ENCODE assay signal across 27 cellular contexts in the genomic region with DNA sequence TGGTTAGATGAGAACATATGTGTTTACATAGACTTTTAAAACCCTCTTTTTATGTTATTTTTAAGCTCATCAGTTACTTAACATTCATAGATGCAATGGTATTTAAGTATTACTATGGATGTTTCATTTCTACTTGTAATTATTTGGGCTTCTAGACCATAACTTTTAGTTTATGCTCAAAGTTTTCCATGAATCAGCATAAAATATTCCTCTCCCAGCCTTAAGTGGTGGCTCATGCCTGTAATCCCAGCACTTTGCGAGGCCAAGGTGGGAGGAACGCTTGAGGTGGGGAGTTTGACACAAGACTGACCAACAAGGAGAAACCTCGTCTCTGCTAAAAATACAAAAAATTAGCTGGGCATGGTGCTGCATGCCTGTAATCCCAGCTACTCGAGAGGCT.
"Had no signal": no experiment of that assay in that cellular context is flagged by ENCODE, and none has a peak within 500 bp of the region (broad histone marks: within the 10 kb centered on the region; RNA-seq: fewer than 3 reads in every experiment).

No MANE protein-coding gene starts in this region.

- H3K4me1 ChIP-seq: stomach, suprapubic skin, testis, thyroid gland, tibial artery, tibial nerve, transverse colon, upper lobe of left lung, upper lobe of right lung, uterus, vagina had no signal

- FAIRE-seq: urothelium cell line had no signal

- H3K4me3 ChIP-seq: stomach, suprapubic skin, testis, thoracic aorta, thyroid gland, tibial artery, tibial nerve, transverse colon, upper lobe of left lung, upper lobe of right lung, uterus, vagina had no signal

- DNase-seq: stimulated activated CD4-positive, alpha-beta T cell treated with anti-CD3 and anti-CD28 coated beads, Interleukin-2, amount 100 ng/mL, for 48 hours; stimulated activated CD4-positive, alpha-beta T cell treated with anti-CD3 and anti-CD28 coated beads, Interleukin-4, amount 100 ng/mL, for 1 hour; stimulated activated CD4-positive, alpha-beta T cell treated with anti-CD3 and anti-CD28 coated beads, Interleukin-4, amount 100 ng/mL, for 24 hours; stimulated activated CD4-positive, alpha-beta T cell treated with anti-CD3 and anti-CD28 coated beads, Interleukin-4, amount 100 ng/mL, for 4 hours; stimulated activated CD8-positive, alpha-beta memory T cell treated with anti-CD3 and anti-CD28 coated beads, Interleukin-4, amount 100 ng/mL, for 48 hours; stimulated activated naive B cell treated with anti-CD40 and anti-IgM and Interleukin-4, amounts not matched to agents 10 μg/mL and 1 μg/mL and 100 μg/mL, for 72 hours; stimulated activated naive CD4-positive, alpha-beta T cell; stimulated activated naive CD4-positive, alpha-beta T cell treated with Interleukin-2 at 50 U/mL for 16 hours; stimulated activated naive CD8-positive, alpha-beta T cell treated with anti-CD3 and anti-CD28 coated beads, Interleukin-15, amount 100 ng/mL, for 72 hours; stimulated activated naive CD8-positive, alpha-beta T cell treated with anti-CD3 and anti-CD28 coated beads, Interleukin-15, Interleukin-2, amounts not matched to agents 100 U/mL and 50 U/mL, for 24 hours; stomach; substantia nigra; testis; thyroid gland; tibial artery; transverse colon; trophoblast cell; upper lobe of left lung; upper lobe of right lung; uterus had no signal

- ATAC-seq: stimulated activated effector memory CD8-positive, alpha-beta T cell treated with anti-CD3 and anti-CD28 coated beads, Interleukin-12 subunit alpha, Interleukin-12 subunit beta, amount 100 ng/mL, for 72 hours; stimulated activated memory B cell treated with anti-CD40 and anti-IgM and Interleukin-4, amounts not matched to agents 10 μg/mL and 1 μg/mL and 100 μg/mL, for 72 hours; stimulated activated naive B cell treated with anti-CD40 and anti-IgM and Interleukin-4, amounts not matched to agents 10 μg/mL and 1 μg/mL and 100 μg/mL, for 72 hours; stimulated activated naive CD8-positive, alpha-beta T cell treated with anti-CD3 and anti-CD28 coated beads, Interleukin-15, amount 100 ng/mL, for 72 hours; stimulated activated naive CD8-positive, alpha-beta T cell treated with anti-CD3 and anti-CD28 coated beads, Interleukin-15, Interleukin-2, amounts not matched to agents 100 U/mL and 50 U/mL, for 24 hours; upper lobe of right lung had no signal

- H3K27me3 ChIP-seq: stomach, suprapubic skin, testis, thyroid gland, tibial artery, tibial nerve, transverse colon, upper lobe of left lung, upper lobe of right lung, uterus, vagina had no signal

- H3K36me3 ChIP-seq: stomach, suprapubic skin, thoracic aorta, thyroid gland, tibial artery, tibial nerve, transverse colon, upper lobe of left lung, upper lobe of right lung, uterus, vagina had no signal

- H3K9me3 ChIP-seq: suprapubic skin, testis, thoracic aorta, thyroid gland, tibial artery, transverse colon, upper lobe of left lung, upper lobe of right lung, uterus, vagina had no signal

- H3K27ac ChIP-seq: stomach, suprapubic skin, testis, thoracic aorta, thyroid gland, tibial artery, tibial nerve, transverse colon, upper lobe of left lung, upper lobe of right lung, uterus, vagina had no signal
